Comparison of ENCODE assay signal across 17 cellular contexts in the genomic region with DNA sequence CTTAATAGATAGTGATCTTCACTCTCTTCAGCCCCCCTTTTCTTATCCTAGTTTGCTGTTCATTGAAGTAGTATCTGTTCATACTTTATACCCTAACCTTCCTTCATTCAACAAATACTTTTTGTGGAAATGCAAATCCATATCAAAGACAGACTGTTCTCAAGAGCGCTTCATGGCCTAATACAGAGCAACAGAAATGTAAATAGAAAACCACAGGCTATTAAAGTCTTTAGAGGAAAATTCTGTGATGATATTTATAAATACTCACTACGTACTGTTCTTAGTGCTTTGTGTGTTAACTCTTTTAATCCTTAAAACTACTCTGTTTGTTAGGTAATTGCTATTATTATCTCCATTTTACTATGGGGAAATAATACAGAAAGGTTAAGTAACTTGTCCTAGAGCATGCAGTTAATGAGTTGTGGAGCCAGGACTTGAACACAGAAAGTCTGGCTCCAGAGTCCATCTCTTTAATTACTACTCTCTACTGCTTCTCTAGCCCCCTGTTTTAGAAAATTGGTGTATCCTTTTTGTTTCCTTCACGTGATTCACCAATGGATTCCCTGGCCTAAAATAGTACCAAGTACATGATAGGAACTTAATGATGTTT. TPM values are rescaled to one million over a fixed set of nuclear protein-coding genes. Genes with fewer than 3 reads are reported as not detected.
DNase-seq lines count a peak whose midpoint lies in the region; ATAC-seq and TF ChIP-seq lines count a peak whose summit lies in the region.
"Had no signal": no experiment of that assay in that cellular context is flagged by ENCODE, and none has a peak within 500 bp of the region (broad histone marks: within the 10 kb centered on the region; RNA-seq: fewer than 3 reads in every experiment).

No MANE protein-coding gene starts in this region.

- intact Hi-C loops in aorta (cut with DNase I), result no loop called here

- no peaks in the 10 kb centered on the region for H3K9me3 Mint-ChIP-seq in CD4-positive, CD25-positive, alpha-beta regulatory T cell
- H3K9me3 Mint-ChIP-seq: activated CD4-positive, alpha-beta memory T cell treated with anti-CD3 and anti-CD28 coated beads for 36 hours; stimulated activated naive B cell treated with anti-CD40 and anti-IgM and Interleukin-4, amounts not matched to agents 10 μg/mL and 1 μg/mL and 100 μg/mL, for 72 hours had no signal

- no peak overlapping the region for H4K8ac ChIP-seq in neuronal stem cell (ENCODE audit: low read depth, low read length)

- H3K14ac ChIP-seq in neuronal stem cell (ENCODE audit: low read length), result no peak overlapping the region

- H4K91ac ChIP-seq in neuronal stem cell (ENCODE audit: low read depth, low read length, poor library complexity), result no peak overlapping the region

- no peak overlapping the region for H3K4me3 ChIP-seq in CD4-positive, CD25-positive, alpha-beta regulatory T cell (ENCODE audit: low read depth, low read length)
- H3K4me3 ChIP-seq in DOHH2 (ENCODE audit: low read length) (peak overlapping the region; percentile 90), adipocyte (ENCODE audit: low read length) (peak overlapping the region; percentile 98), muscle layer of duodenum (ENCODE audit: low read depth in 1 of 2, low read length in 2 of 2) (no peak overlapping the region), aorta (ENCODE audit: low read length in 2 of 2) (no peak overlapping the region), neuronal stem cell (ENCODE audit: low read length in 2 of 2) (no peak overlapping the region)
- H3K4me3 ChIP-seq: HAP-1, lung, skin epidermis, uterus had no signal

- H3K9me2 ChIP-seq in DOHH2 (replicated peaks; ENCODE audit: control insufficient read depth, low read length), result no peaks in the 10 kb centered on the region

- H2AK5ac ChIP-seq in neuronal stem cell (ENCODE audit: low read depth, low read length), result no peak overlapping the region

- H3K36me3 Mint-ChIP-seq in CD4-positive, CD25-positive, alpha-beta regulatory T cell, result peaks cover 11% of the 10 kb centered on the region

- H3K79me1 ChIP-seq in neuronal stem cell (ENCODE audit: low read depth, low read length), result no peaks in the 10 kb centered on the region

- H2BK5ac ChIP-seq in neuronal stem cell (ENCODE audit: low read length), result no peak overlapping the region

- 47 to 63% methylated on average over 3 of the region's 3 CpGs for WGBS in aorta, 2 donors
- no CpG with 5 or more reads among the region's 3 CpGs for WGBS in neuronal stem cell (ENCODE audit: extremely low coverage in 2 of 2, insufficient read length in 2 of 2, insufficient replicate concordance in 1 of 2), 2 donors

- TF ChIP-seq CTCF in DOHH2 (IDR thresholded peaks at IDR 0.05; ENCODE audit: low read depth, low read length, poor library complexity, severe bottlenecking), result no peak

- peaks cover 19 to 68% (median 42%) of the 10 kb centered on the region in 4 donors for H3K4me1 Mint-ChIP-seq in CD4-positive, CD25-positive, alpha-beta regulatory T cell

- peak overlapping the region; percentile 97 for H3K9ac ChIP-seq in adipocyte (ENCODE audit: low read length)
- no peak overlapping the region for H3K9ac ChIP-seq in neuronal stem cell (ENCODE audit: low read depth, low read length, poor library complexity)

- no peaks in the 10 kb centered on the region for H3K9me3 ChIP-seq in CD4-positive, CD25-positive, alpha-beta regulatory T cell (ENCODE audit: control insufficient read depth in 2 of 2, low read length in 2 of 2)
- H3K9me3 ChIP-seq in DOHH2 (ENCODE audit: control insufficient read depth, insufficient read depth, low read length) (no peaks in the 10 kb centered on the region), adipocyte (ENCODE audit: control insufficient read depth, low read length) (no peaks in the 10 kb centered on the region), muscle layer of duodenum (ENCODE audit: control insufficient read depth in 1 of 2, low read length in 2 of 2) (no peaks in the 10 kb centered on the region), aorta (ENCODE audit: control insufficient read depth, low read length) (no peaks in the 10 kb centered on the region), neuronal stem cell (replicated peaks in 1 of 2; ENCODE audit: control insufficient read depth in 2 of 2, insufficient read depth in 1 of 2, low read depth in 1 of 2, low read length in 2 of 2) (no peaks in the 10 kb centered on the region)
- H3K9me3 ChIP-seq: BE2C, HAP-1, uterus had no signal

- H3K18ac ChIP-seq in neuronal stem cell (ENCODE audit: low read length), result no peak overlapping the region

- H2BK15ac ChIP-seq in neuronal stem cell (ENCODE audit: low read length), result no peak overlapping the region

- no peak for ATAC-seq in CD4-positive, CD25-positive, alpha-beta regulatory T cell (ENCODE audit: low read depth in 2 of 2)
- no peak for ATAC-seq in aorta (ENCODE audit: low FRiP score)
- ATAC-seq: stimulated activated naive B cell treated with anti-CD40 and anti-IgM and Interleukin-4, amounts not matched to agents 10 μg/mL and 1 μg/mL and 100 μg/mL, for 72 hours had no signal

- H3K27me3 ChIP-seq in CD4-positive, CD25-positive, alpha-beta regulatory T cell (ENCODE audit: control insufficient read depth, insufficient read depth, low read length), result no peaks in the 10 kb centered on the region
- H3K27me3 ChIP-seq in DOHH2 (ENCODE audit: control insufficient read depth, low read length) (no peaks in the 10 kb centered on the region), adipocyte (replicated peaks; ENCODE audit: control insufficient read depth, insufficient read depth, low read length) (no peaks in the 10 kb centered on the region), muscle layer of duodenum (ENCODE audit: low read depth, low read length) (no peaks in the 10 kb centered on the region), aorta (ENCODE audit: control insufficient read depth in 1 of 2, insufficient read depth in 2 of 2, low read length in 1 of 2) (no peaks in the 10 kb centered on the region), neuronal stem cell (ENCODE audit: control insufficient read depth in 3 of 3, insufficient read depth in 3 of 3, low read depth in 1 of 3, low read length in 3 of 3) (no peaks in the 10 kb centered on the region)
- H3K27me3 ChIP-seq: BE2C, uterus had no signal

- H2AFZ ChIP-seq in neuronal stem cell (ENCODE audit: low read length), result no peak overlapping the region

- H3K27ac Mint-ChIP-seq in CD4-positive, CD25-positive, alpha-beta regulatory T cell, result peak overlapping the region in 2 of 3 donors; percentile 9 to 81
- H3K27ac Mint-ChIP-seq: activated CD4-positive, alpha-beta memory T cell treated with anti-CD3 and anti-CD28 coated beads for 36 hours; stimulated activated naive B cell treated with anti-CD40 and anti-IgM and Interleukin-4, amounts not matched to agents 10 μg/mL and 1 μg/mL and 100 μg/mL, for 72 hours had no signal

- peaks cover 32% of the 10 kb centered on the region for H3K4me1 ChIP-seq in CD4-positive, CD25-positive, alpha-beta regulatory T cell (ENCODE audit: control insufficient read depth, insufficient read depth, low read length, poor library complexity, severe bottlenecking)
- peaks cover 38% of the 10 kb centered on the region for H3K4me1 ChIP-seq in DOHH2 (ENCODE audit: control insufficient read depth, low read length)
- H3K4me1 ChIP-seq in adipocyte (ENCODE audit: control insufficient read depth, insufficient read depth, low read length), result peaks cover 29% of the 10 kb centered on the region
- H3K4me1 ChIP-seq in muscle layer of duodenum (ENCODE audit: control insufficient read depth in 1 of 2, insufficient read depth in 2 of 2, low read length in 2 of 2), result peaks cover 10 to 47% of the 10 kb centered on the region in 2 donors
- H3K4me1 ChIP-seq in aorta (ENCODE audit: control insufficient read depth in 1 of 2, insufficient read depth in 2 of 2, low read length in 2 of 2), result peaks cover 2 to 8% of the 10 kb centered on the region in 2 donors
- peaks cover 0 to 12% of the 10 kb centered on the region in 2 donors for H3K4me1 ChIP-seq in neuronal stem cell (ENCODE audit: control insufficient read depth in 2 of 2, insufficient read depth in 1 of 2, low read depth in 1 of 2, low read length in 2 of 2)
- H3K4me1 ChIP-seq: BE2C, uterus had no signal

- H3K36me3 ChIP-seq in CD4-positive, CD25-positive, alpha-beta regulatory T cell (ENCODE audit: control insufficient read depth, insufficient read depth, low read length), result peaks cover 38% of the 10 kb centered on the region
- H3K36me3 ChIP-seq in DOHH2 (ENCODE audit: control insufficient read depth, low read length) (peaks cover 57% of the 10 kb centered on the region), adipocyte (ENCODE audit: control insufficient read depth, insufficient read depth, low read length, severe bottlenecking) (peaks cover 43% of the 10 kb centered on the region), muscle layer of duodenum (ENCODE audit: control insufficient read depth in 1 of 2, insufficient read depth in 2 of 2, low read length in 2 of 2) (peaks cover 9 to 15% of the 10 kb centered on the region in 2 donors), aorta (ENCODE audit: control insufficient read depth in 1 of 2, insufficient read depth in 2 of 2, low read length in 1 of 2) (no peaks in the 10 kb centered on the region), neuronal stem cell (replicated peaks in 1 of 2; ENCODE audit: control insufficient read depth in 2 of 2, insufficient read depth in 2 of 2, low read length in 2 of 2) (peaks cover 3 to 65% of the 10 kb centered on the region in 2 donors)
- H3K36me3 ChIP-seq: BE2C, uterus had no signal

- no peak overlapping the region for H3K4ac ChIP-seq in neuronal stem cell (ENCODE audit: low read length)

- peaks cover 23% of the 10 kb centered on the region for H3F3A ChIP-seq in DOHH2 (ENCODE audit: control insufficient read depth, insufficient read depth)

- H3K27me3 Mint-ChIP-seq in CD4-positive, CD25-positive, alpha-beta regulatory T cell, result no peaks in the 10 kb centered on the region
- H3K27me3 Mint-ChIP-seq: activated CD4-positive, alpha-beta memory T cell treated with anti-CD3 and anti-CD28 coated beads for 36 hours; stimulated activated naive B cell treated with anti-CD40 and anti-IgM and Interleukin-4, amounts not matched to agents 10 μg/mL and 1 μg/mL and 100 μg/mL, for 72 hours had no signal

- H3K27ac ChIP-seq in CD4-positive, CD25-positive, alpha-beta regulatory T cell (ENCODE audit: insufficient read depth, low read length, poor library complexity, severe bottlenecking), result no peak overlapping the region
- H3K27ac ChIP-seq in DOHH2 (ENCODE audit: low read depth, low read length) (peak overlapping the region; percentile 94), muscle layer of duodenum (ENCODE audit: low read length) (peak overlapping the region; percentile 40), aorta (ENCODE audit: low read depth in 1 of 2, low read length in 2 of 2) (no peak overlapping the region), neuronal stem cell (replicated peaks; ENCODE audit: low read length) (no peak overlapping the region)
- H3K27ac ChIP-seq: uterus had no signal

- H2BK12ac ChIP-seq in neuronal stem cell (ENCODE audit: low read length), result no peak overlapping the region

- H2BK120ac ChIP-seq in neuronal stem cell (ENCODE audit: low read depth, low read length), result no peak overlapping the region

- peak overlapping the region; percentile 94 for H3K4me2 ChIP-seq in DOHH2 (ENCODE audit: low read length)
- no peak overlapping the region for H3K4me2 ChIP-seq in neuronal stem cell (ENCODE audit: insufficient read depth, low read length, poor library complexity, severe bottlenecking)

- no peak for DNase-seq in CD4-positive, CD25-positive, alpha-beta regulatory T cell
- DNase-seq in adipocyte (ENCODE audit: low read depth), result no peak
- DNase-seq in aorta, result no peak
- no peak for DNase-seq in activated effector memory CD4-positive, alpha-beta T cell treated with Interleukin-2 at 50 U/mL for 16 hours
- DNase-seq in neuronal stem cell (ENCODE audit: low spot score), result no peak
- DNase-seq: activated CD4-positive, alpha-beta memory T cell treated with anti-CD3 and anti-CD28 coated beads for 36 hours; activated effector memory CD4-positive, alpha-beta T cell treated with anti-CD3 and anti-CD28 coated beads, Interleukin-2, amount 50 U/mL, for 16 hours; BE2C; DMS53; NCI-H1092; stimulated activated naive B cell treated with anti-CD40 and anti-IgM and Interleukin-4, amounts not matched to agents 10 μg/mL and 1 μg/mL and 100 μg/mL, for 72 hours had no signal

- peak overlapping the region in 3 of 4 donors; percentile 23 to 95 (median 42) for H3K4me3 Mint-ChIP-seq in CD4-positive, CD25-positive, alpha-beta regulatory T cell
- H3K4me3 Mint-ChIP-seq: activated CD4-positive, alpha-beta memory T cell treated with anti-CD3 and anti-CD28 coated beads for 36 hours had no signal

- peaks cover 12% of the 10 kb centered on the region; the same call in 1 of the 2 replicates for H4K20me1 ChIP-seq in DOHH2 (ENCODE audit: control insufficient read depth, insufficient read depth, low read depth, low read length)

- peaks cover 90% of the 10 kb centered on the region for H3K79me2 ChIP-seq in DOHH2 (ENCODE audit: control insufficient read depth, low read length)

- no peak overlapping the region for H3K23ac ChIP-seq in neuronal stem cell (ENCODE audit: low read depth, low read length, poor library complexity)

RNA-seq across cellular contexts. Expression of a gene that starts 2.9 kb away (rescaled TPM):
- 102 TPM for total RNA-seq in CD4-positive, CD25-positive, alpha-beta regulatory T cell
- polyA plus RNA-seq in CD4-positive, CD25-positive, alpha-beta regulatory T cell, result 100 to 1,000 TPM; 298 to 378 (median 334) TPM
- total RNA-seq in aorta, result 10 to 100 TPM; 84.9 to 94.8 TPM
- 100 to 1,000 TPM; 102 to 157 TPM for polyA plus RNA-seq in aorta
- 207 TPM for polyA plus RNA-seq in neuronal stem cell (2013, experiment 1 of 2)
- 211 TPM for polyA plus RNA-seq in neuronal stem cell (2013, experiment 2 of 2)

RNA-seq across cellular contexts. Expression of a gene that starts 3.4 kb away (rescaled TPM):
- total RNA-seq in CD4-positive, CD25-positive, alpha-beta regulatory T cell, result 9.4 TPM
- polyA plus RNA-seq in CD4-positive, CD25-positive, alpha-beta regulatory T cell, result 1 to 10 TPM; 2.9 to 5.4 (median 3.7) TPM
- 10 to 100 TPM; 20.5 to 20.8 TPM for total RNA-seq in aorta
- 10 to 100 TPM in 1 of 2 donors, 1 to 10 TPM in 1; 2.9 to 10.2 TPM for polyA plus RNA-seq in aorta
- polyA plus RNA-seq in neuronal stem cell (2013, experiment 1 of 2), result 2.2 TPM
- polyA plus RNA-seq in neuronal stem cell (2013, experiment 2 of 2), result 1.9 TPM

Comparison
In these comparisons a context has a peak if more than half of its experiments do, and no peak if none do; other contexts are left out.
1. H3K27ac ChIP-seq: peak in DOHH2 (single experiment) and muscle layer of duodenum (single experiment); none in CD4-positive, CD25-positive, alpha-beta regulatory T cell (single experiment), aorta (0 of 2) and neuronal stem cell (single experiment).
2. H3K4me3 ChIP-seq: peak in DOHH2 (single experiment) and adipocyte (single experiment); none in CD4-positive, CD25-positive, alpha-beta regulatory T cell (single experiment), muscle layer of duodenum (0 of 2), aorta (0 of 2) and neuronal stem cell (0 of 2).